Comparison of ENCODE assay signal across 27 cellular contexts in genomic region chr20:9160341-9160740, GRCh38.
DNase-seq lines count a peak whose midpoint lies in the region; ATAC-seq and TF ChIP-seq lines count a peak whose summit lies in the region.
"Had no signal": no experiment of that assay in that cellular context is flagged by ENCODE, and none has a peak within 500 bp of the region (broad histone marks: within the 10 kb centered on the region; RNA-seq: fewer than 3 reads in every experiment).

No MANE protein-coding gene starts in this region.

- H3K27me3 Mint-ChIP-seq in HFFc6 (ENCODE audit: insufficient read depth) (no peaks in the 10 kb centered on the region), T-helper 17 cell (no peaks in the 10 kb centered on the region)
- H3K27me3 Mint-ChIP-seq: activated naive CD8-positive, alpha-beta T cell treated with anti-CD3 and anti-CD28 coated beads, Interleukin-2, amount 50 U/mL, for 24 hours; CD4-positive, alpha-beta T cell; effector memory CD8-positive, alpha-beta T cell had no signal

- H3K18ac ChIP-seq in neuronal stem cell (ENCODE audit: low read length) (no peak overlapping the region), mesendoderm (ENCODE audit: low read length) (no peak overlapping the region)

- WGBS in neuronal stem cell (ENCODE audit: extremely low coverage in 2 of 2, insufficient read length in 2 of 2, insufficient replicate concordance in 1 of 2), 2 donors, result no CpG with 5 or more reads among the region's 6 CpGs
- WGBS in mesendoderm (ENCODE audit: extremely low coverage, insufficient coverage, low lambda C conversion rate), result no CpG with 5 or more reads among the region's 6 CpGs

- H3K27ac Mint-ChIP-seq in HFFc6 (peak overlapping the region; percentile 72), T-helper 17 cell (no peak overlapping the region)
- H3K27ac Mint-ChIP-seq: activated naive CD8-positive, alpha-beta T cell treated with anti-CD3 and anti-CD28 coated beads, Interleukin-2, amount 50 U/mL, for 24 hours; CD4-positive, alpha-beta T cell; effector memory CD8-positive, alpha-beta T cell; stimulated activated naive CD8-positive, alpha-beta T cell treated with anti-CD3 and anti-CD28 coated beads, Interleukin-15, Interleukin-2, amounts not matched to agents 100 ng/mL and 50 ng/mL, for 24 hours had no signal

- no peaks in the 10 kb centered on the region for H3K36me3 ChIP-seq in neuronal stem cell (replicated peaks in 1 of 2; ENCODE audit: control insufficient read depth in 2 of 2, insufficient read depth in 2 of 2, low read length in 2 of 2)
- no peaks in the 10 kb centered on the region for H3K36me3 ChIP-seq in mesendoderm (ENCODE audit: control insufficient read depth, insufficient read depth, low read length)
- H3K36me3 ChIP-seq: esophagus muscularis mucosa, neutrophil, upper lobe of left lung had no signal

- no peak overlapping the region for H3K56ac ChIP-seq in mesendoderm (ENCODE audit: low read length)

- H3K14ac ChIP-seq in neuronal stem cell (ENCODE audit: low read length), result no peak overlapping the region

- no peak overlapping the region for H4K91ac ChIP-seq in neuronal stem cell (ENCODE audit: low read depth, low read length, poor library complexity)

- peak overlapping the region; percentile 21 for H3K27ac ChIP-seq in caudate nucleus (ENCODE audit: low read depth, low read length)
- no peak overlapping the region for H3K27ac ChIP-seq in neuronal stem cell (replicated peaks; ENCODE audit: low read length)
- no peak overlapping the region for H3K27ac ChIP-seq in mesendoderm (ENCODE audit: low read depth, low read length)
- H3K27ac ChIP-seq: body of pancreas, neutrophil had no signal

- H3K79me2 ChIP-seq in mesendoderm (ENCODE audit: control insufficient read depth, insufficient read depth, low read length), result no peaks in the 10 kb centered on the region

- H3K4me3 ChIP-seq in AG10803 (ENCODE audit: low read length) (peak overlapping the region; percentile 34), neuronal stem cell (ENCODE audit: low read length in 2 of 2) (no peak overlapping the region), mesendoderm (ENCODE audit: low read length) (no peak overlapping the region)
- H3K4me3 ChIP-seq: body of pancreas, upper lobe of left lung had no signal

- H3K36me3 Mint-ChIP-seq in HFFc6 (ENCODE audit: low read depth), result peaks cover 15% of the 10 kb centered on the region
- no peaks in the 10 kb centered on the region for H3K36me3 Mint-ChIP-seq in T-helper 17 cell (ENCODE audit: low read depth)

- no peak for ATAC-seq in T-helper 17 cell
- ATAC-seq in HG03159 (IDR thresholded peaks at IDR 0.05; ENCODE audit: unreplicated experiment), result no peak
- ATAC-seq in HG03521 (IDR thresholded peaks at IDR 0.05; ENCODE audit: unreplicated experiment), result no peak
- ATAC-seq: activated naive CD8-positive, alpha-beta T cell treated with anti-CD3 and anti-CD28 coated beads, Interleukin-2, amount 50 U/mL, for 24 hours; body of pancreas; effector memory CD8-positive, alpha-beta T cell; left colon had no signal

- H3K9me3 Mint-ChIP-seq in HFFc6, result no peaks in the 10 kb centered on the region
- H3K9me3 Mint-ChIP-seq: CD4-positive, alpha-beta T cell; stimulated activated naive CD8-positive, alpha-beta T cell treated with anti-CD3 and anti-CD28 coated beads, Interleukin-15, Interleukin-2, amounts not matched to agents 100 ng/mL and 50 ng/mL, for 24 hours had no signal

- no peak overlapping the region for H3K4me2 ChIP-seq in neuronal stem cell (ENCODE audit: insufficient read depth, low read length, poor library complexity, severe bottlenecking)
- no peak overlapping the region for H3K4me2 ChIP-seq in mesendoderm (ENCODE audit: low read length)

- peaks cover 66% of the 10 kb centered on the region for H3K4me1 Mint-ChIP-seq in HFFc6 (ENCODE audit: low read depth)
- H3K4me1 Mint-ChIP-seq in T-helper 17 cell, result no peaks in the 10 kb centered on the region
- H3K4me1 Mint-ChIP-seq: activated naive CD8-positive, alpha-beta T cell treated with anti-CD3 and anti-CD28 coated beads, Interleukin-2, amount 50 U/mL, for 24 hours had no signal

- H2BK15ac ChIP-seq in neuronal stem cell (ENCODE audit: low read length), result no peak overlapping the region
- no peak overlapping the region for H2BK15ac ChIP-seq in mesendoderm (replicated peaks; ENCODE audit: low read depth)

- TF ChIP-seq CTCF in AG10803 (conservative IDR thresholded peaks at IDR 0.05; ENCODE audit: low read length) (no peak), HFFc6 (IDR thresholded peaks at IDR 0.05) (no peak)

- H3K4me3 Mint-ChIP-seq in HFFc6, result peak overlapping the region; percentile 75
- no peak overlapping the region for H3K4me3 Mint-ChIP-seq in T-helper 17 cell
- H3K4me3 Mint-ChIP-seq: activated naive CD8-positive, alpha-beta T cell treated with anti-CD3 and anti-CD28 coated beads, Interleukin-2, amount 50 U/mL, for 24 hours; CD4-positive, alpha-beta T cell; effector memory CD8-positive, alpha-beta T cell; stimulated activated naive CD8-positive, alpha-beta T cell treated with anti-CD3 and anti-CD28 coated beads, Interleukin-15, Interleukin-2, amounts not matched to agents 100 ng/mL and 50 ng/mL, for 24 hours had no signal

- H3K9me3 ChIP-seq in neuronal stem cell (replicated peaks in 1 of 2; ENCODE audit: control insufficient read depth in 2 of 2, insufficient read depth in 1 of 2, low read depth in 1 of 2, low read length in 2 of 2) (no peaks in the 10 kb centered on the region), T-helper 17 cell (ENCODE audit: control insufficient read depth, low read length, poor library complexity, severe bottlenecking) (no peaks in the 10 kb centered on the region)
- H3K9me3 ChIP-seq: body of pancreas, esophagus muscularis mucosa, neutrophil, upper lobe of left lung had no signal

- no peak overlapping the region for H3K23ac ChIP-seq in neuronal stem cell (ENCODE audit: low read depth, low read length, poor library complexity)
- no peak overlapping the region for H3K23ac ChIP-seq in mesendoderm (ENCODE audit: low read length)

- H3K27me3 ChIP-seq in neuronal stem cell (ENCODE audit: control insufficient read depth in 3 of 3, insufficient read depth in 3 of 3, low read depth in 1 of 3, low read length in 3 of 3) (no peaks in the 10 kb centered on the region), mesendoderm (ENCODE audit: insufficient read depth, low read length, poor library complexity) (no peaks in the 10 kb centered on the region)
- H3K27me3 ChIP-seq: body of pancreas, esophagus muscularis mucosa, upper lobe of left lung had no signal

- no peak overlapping the region for H2AK5ac ChIP-seq in neuronal stem cell (ENCODE audit: low read depth, low read length)
- H2AK5ac ChIP-seq in mesendoderm (ENCODE audit: low read length), result no peak overlapping the region

- H2BK5ac ChIP-seq in neuronal stem cell (ENCODE audit: low read length) (no peak overlapping the region), mesendoderm (ENCODE audit: low read length) (no peak overlapping the region)

- peak overlapping the region; percentile 58 for H2AFZ ChIP-seq in neuronal stem cell (ENCODE audit: low read length)

- H3K9ac ChIP-seq in neuronal stem cell (ENCODE audit: low read depth, low read length, poor library complexity) (no peak overlapping the region), mesendoderm (ENCODE audit: low read length) (no peak overlapping the region)

- no peak overlapping the region for H2BK120ac ChIP-seq in neuronal stem cell (ENCODE audit: low read depth, low read length)
- no peak overlapping the region for H2BK120ac ChIP-seq in mesendoderm (ENCODE audit: low read depth, low read length)

- no peak overlapping the region for H2BK12ac ChIP-seq in neuronal stem cell (ENCODE audit: low read length)

- H3K79me1 ChIP-seq in neuronal stem cell (ENCODE audit: low read depth, low read length), result no peaks in the 10 kb centered on the region
- peaks cover 2% of the 10 kb centered on the region for H3K79me1 ChIP-seq in mesendoderm (ENCODE audit: low read length)

- DNase-seq in AG10803 (ENCODE audit: low read depth) (peak; percentile 53), HFFc6 (no peak), caudate nucleus (lab: John Stamatoyannopoulos, UW) (no peak), neuronal stem cell (ENCODE audit: low spot score) (no peak), mesendoderm (no peak), T-helper 17 cell (no peak)
- DNase-seq: ACHN; activated CD4-positive, alpha-beta T cell treated with anti-CD3 and anti-CD28 coated beads, Interleukin-2, amount 50 U/mL, for 48 hours; activated gamma-delta T cell; activated naive CD8-positive, alpha-beta T cell treated with anti-CD3 and anti-CD28 coated beads, Interleukin-2, amount 50 U/mL, for 24 hours; body of pancreas; CD4-positive, alpha-beta T cell; effector memory CD8-positive, alpha-beta T cell; GDM1; KBM-7; left colon; NCI-H1694; NCI-H2171 treated with DMSO at 0.1 percent for 48 hours; NCI-H524 treated with DMSO at 0.1 percent for 48 hours; stimulated activated CD4-positive, alpha-beta T cell treated with anti-CD3 and anti-CD28 coated beads, Interleukin-12 subunit alpha, Interleukin-12 subunit beta, amount 100 ng/mL, for 4 hours; stimulated activated CD4-positive, alpha-beta T cell treated with anti-CD3 and anti-CD28 coated beads, Interleukin-4, amount 100 ng/mL, for 4 hours; upper lobe of left lung had no signal

- H3K4me1 ChIP-seq in neuronal stem cell (ENCODE audit: control insufficient read depth in 2 of 2, insufficient read depth in 1 of 2, low read depth in 1 of 2, low read length in 2 of 2), result peaks cover 0 to 2% of the 10 kb centered on the region in 2 donors
- H3K4me1 ChIP-seq in mesendoderm (ENCODE audit: control insufficient read depth, low read depth, low read length), result no peaks in the 10 kb centered on the region
- H3K4me1 ChIP-seq: body of pancreas had no signal

- H4K8ac ChIP-seq in neuronal stem cell (ENCODE audit: low read depth, low read length) (no peak overlapping the region), mesendoderm (ENCODE audit: low read depth, low read length) (no peak overlapping the region)

- H4K5ac ChIP-seq in mesendoderm (ENCODE audit: low read length), result no peak overlapping the region

- H3K4ac ChIP-seq in neuronal stem cell (ENCODE audit: low read length) (no peak overlapping the region), mesendoderm (ENCODE audit: low read depth, low read length) (no peak overlapping the region)
